1 cellular context compared by ENCODE assay signal in the genomic region with DNA sequence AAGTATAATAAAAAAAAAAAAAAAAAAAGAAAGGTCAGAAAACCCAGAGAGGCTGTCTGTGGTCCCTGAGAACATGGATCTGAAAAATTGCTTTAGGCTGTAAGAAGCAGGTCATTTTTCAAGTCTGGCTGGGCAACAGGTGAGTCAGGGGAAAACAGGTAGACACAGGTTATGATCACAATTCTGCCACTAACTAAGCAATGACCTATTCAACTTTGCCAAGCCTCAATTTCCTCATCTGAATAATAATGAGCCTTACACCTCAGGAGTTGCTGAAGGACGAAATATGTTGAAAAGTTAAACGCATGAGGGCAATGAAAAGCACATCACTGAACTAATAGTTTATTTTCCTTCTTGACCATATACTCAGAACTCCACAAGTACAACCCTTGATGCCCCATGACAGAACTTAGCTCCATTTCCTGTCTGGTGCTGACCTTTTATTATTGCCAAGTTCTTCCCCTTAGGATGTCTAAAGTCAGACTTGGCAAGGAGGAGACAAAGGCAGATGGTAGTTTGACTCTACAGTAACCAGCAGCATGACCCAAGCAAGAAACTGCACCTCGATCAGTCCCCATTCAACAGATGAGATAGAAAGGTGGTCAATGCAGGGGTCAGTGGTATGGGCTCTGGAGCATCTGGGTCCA.
TF ChIP-seq lines count a peak whose summit lies in the region.

No MANE protein-coding gene starts in this region.

TF ChIP-seq in GM23338, 12 proteins besides CTCF, POLR2A, EP300 and RAD21:
- TF ChIP-seq, protein P1, sequence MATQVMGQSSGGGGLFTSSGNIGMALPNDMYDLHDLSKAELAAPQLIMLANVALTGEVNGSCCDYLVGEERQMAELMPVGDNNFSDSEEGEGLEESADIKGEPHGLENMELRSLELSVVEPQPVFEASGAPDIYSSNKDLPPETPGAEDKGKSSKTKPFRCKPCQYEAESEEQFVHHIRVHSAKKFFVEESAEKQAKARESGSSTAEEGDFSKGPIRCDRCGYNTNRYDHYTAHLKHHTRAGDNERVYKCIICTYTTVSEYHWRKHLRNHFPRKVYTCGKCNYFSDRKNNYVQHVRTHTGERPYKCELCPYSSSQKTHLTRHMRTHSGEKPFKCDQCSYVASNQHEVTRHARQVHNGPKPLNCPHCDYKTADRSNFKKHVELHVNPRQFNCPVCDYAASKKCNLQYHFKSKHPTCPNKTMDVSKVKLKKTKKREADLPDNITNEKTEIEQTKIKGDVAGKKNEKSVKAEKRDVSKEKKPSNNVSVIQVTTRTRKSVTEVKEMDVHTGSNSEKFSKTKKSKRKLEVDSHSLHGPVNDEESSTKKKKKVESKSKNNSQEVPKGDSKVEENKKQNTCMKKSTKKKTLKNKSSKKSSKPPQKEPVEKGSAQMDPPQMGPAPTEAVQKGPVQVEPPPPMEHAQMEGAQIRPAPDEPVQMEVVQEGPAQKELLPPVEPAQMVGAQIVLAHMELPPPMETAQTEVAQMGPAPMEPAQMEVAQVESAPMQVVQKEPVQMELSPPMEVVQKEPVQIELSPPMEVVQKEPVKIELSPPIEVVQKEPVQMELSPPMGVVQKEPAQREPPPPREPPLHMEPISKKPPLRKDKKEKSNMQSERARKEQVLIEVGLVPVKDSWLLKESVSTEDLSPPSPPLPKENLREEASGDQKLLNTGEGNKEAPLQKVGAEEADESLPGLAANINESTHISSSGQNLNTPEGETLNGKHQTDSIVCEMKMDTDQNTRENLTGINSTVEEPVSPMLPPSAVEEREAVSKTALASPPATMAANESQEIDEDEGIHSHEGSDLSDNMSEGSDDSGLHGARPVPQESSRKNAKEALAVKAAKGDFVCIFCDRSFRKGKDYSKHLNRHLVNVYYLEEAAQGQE (IDR thresholded peaks at IDR 0.05; ENCODE audit: unreplicated experiment): no peak
- no peak for TF ChIP-seq NANOG (IDR thresholded peaks at IDR 0.05; ENCODE audit: borderline replicate concordance)
- no peak for TF ChIP-seq JUNB (IDR thresholded peaks at IDR 0.05; ENCODE audit: unreplicated experiment)
- no peak for TF ChIP-seq EZH2 (IDR thresholded peaks at IDR 0.05; ENCODE audit: low read depth, unreplicated experiment)
- TF ChIP-seq STAT1 (IDR thresholded peaks at IDR 0.05; ENCODE audit: unreplicated experiment): no peak
- TF ChIP-seq ZNF114 (CRISPR knock-in tag; IDR thresholded peaks at IDR 0.05): no peak
- TF ChIP-seq, protein P2, sequence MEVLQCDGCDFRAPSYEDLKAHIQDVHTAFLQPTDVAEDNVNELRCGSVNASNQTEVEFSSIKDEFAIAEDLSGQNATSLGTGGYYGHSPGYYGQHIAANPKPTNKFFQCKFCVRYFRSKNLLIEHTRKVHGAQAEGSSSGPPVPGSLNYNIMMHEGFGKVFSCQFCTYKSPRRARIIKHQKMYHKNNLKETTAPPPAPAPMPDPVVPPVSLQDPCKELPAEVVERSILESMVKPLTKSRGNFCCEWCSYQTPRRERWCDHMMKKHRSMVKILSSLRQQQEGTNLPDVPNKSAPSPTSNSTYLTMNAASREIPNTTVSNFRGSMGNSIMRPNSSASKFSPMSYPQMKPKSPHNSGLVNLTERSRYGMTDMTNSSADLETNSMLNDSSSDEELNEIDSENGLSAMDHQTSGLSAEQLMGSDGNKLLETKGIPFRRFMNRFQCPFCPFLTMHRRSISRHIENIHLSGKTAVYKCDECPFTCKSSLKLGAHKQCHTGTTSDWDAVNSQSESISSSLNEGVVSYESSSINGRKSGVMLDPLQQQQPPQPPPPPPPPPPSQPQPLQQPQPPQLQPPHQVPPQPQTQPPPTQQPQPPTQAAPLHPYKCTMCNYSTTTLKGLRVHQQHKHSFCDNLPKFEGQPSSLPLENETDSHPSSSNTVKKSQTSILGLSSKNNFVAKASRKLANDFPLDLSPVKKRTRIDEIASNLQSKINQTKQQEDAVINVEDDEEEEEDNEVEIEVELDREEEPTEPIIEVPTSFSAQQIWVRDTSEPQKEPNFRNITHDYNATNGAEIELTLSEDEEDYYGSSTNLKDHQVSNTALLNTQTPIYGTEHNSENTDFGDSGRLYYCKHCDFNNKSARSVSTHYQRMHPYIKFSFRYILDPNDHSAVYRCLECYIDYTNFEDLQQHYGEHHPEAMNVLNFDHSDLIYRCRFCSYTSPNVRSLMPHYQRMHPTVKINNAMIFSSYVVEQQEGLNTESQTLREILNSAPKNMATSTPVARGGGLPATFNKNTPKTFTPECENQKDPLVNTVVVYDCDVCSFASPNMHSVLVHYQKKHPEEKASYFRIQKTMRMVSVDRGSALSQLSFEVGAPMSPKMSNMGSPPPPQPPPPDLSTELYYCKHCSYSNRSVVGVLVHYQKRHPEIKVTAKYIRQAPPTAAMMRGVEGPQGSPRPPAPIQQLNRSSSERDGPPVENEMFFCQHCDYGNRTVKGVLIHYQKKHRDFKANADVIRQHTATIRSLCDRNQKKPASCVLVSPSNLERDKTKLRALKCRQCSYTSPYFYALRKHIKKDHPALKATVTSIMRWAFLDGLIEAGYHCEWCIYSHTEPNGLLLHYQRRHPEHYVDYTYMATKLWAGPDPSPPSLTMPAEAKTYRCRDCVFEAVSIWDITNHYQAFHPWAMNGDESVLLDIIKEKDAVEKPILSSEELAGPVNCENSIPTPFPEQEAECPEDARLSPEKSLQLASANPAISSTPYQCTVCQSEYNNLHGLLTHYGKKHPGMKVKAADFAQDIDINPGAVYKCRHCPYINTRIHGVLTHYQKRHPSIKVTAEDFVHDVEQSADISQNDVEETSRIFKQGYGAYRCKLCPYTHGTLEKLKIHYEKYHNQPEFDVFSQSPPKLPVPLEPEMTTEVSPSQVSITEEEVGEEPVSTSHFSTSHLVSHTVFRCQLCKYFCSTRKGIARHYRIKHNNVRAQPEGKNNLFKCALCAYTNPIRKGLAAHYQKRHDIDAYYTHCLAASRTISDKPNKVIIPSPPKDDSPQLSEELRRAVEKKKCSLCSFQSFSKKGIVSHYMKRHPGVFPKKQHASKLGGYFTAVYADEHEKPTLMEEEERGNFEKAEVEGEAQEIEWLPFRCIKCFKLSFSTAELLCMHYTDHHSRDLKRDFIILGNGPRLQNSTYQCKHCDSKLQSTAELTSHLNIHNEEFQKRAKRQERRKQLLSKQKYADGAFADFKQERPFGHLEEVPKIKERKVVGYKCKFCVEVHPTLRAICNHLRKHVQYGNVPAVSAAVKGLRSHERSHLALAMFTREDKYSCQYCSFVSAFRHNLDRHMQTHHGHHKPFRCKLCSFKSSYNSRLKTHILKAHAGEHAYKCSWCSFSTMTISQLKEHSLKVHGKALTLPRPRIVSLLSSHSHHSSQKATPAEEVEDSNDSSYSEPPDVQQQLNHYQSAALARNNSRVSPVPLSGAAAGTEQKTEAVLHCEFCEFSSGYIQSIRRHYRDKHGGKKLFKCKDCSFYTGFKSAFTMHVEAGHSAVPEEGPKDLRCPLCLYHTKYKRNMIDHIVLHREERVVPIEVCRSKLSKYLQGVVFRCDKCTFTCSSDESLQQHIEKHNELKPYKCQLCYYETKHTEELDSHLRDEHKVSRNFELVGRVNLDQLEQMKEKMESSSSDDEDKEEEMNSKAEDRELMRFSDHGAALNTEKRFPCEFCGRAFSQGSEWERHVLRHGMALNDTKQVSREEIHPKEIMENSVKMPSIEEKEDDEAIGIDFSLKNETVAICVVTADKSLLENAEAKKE (CRISPR knock-in tag; IDR thresholded peaks at IDR 0.05): no peak
- TF ChIP-seq, protein P3, sequence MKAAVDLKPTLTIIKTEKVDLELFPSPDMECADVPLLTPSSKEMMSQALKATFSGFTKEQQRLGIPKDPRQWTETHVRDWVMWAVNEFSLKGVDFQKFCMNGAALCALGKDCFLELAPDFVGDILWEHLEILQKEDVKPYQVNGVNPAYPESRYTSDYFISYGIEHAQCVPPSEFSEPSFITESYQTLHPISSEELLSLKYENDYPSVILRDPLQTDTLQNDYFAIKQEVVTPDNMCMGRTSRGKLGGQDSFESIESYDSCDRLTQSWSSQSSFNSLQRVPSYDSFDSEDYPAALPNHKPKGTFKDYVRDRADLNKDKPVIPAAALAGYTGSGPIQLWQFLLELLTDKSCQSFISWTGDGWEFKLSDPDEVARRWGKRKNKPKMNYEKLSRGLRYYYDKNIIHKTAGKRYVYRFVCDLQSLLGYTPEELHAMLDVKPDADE (IDR thresholded peaks at IDR 0.05): no peak
- TF ChIP-seq CREB1 (CRISPR knock-in tag; IDR thresholded peaks at IDR 0.05; ENCODE audit: low read depth): no peak
- no peak for TF ChIP-seq ZNF331 (CRISPR knock-in tag; IDR thresholded peaks at IDR 0.05; ENCODE audit: low read depth)
- TF ChIP-seq POLR2AphosphoS5 (IDR thresholded peaks at IDR 0.05; ENCODE audit: low read depth): no peak
